Comparison of ENCODE assay signal across 27 cellular contexts in genomic region chr6:112321882-112322508, GRCh38. TPM values are rescaled to one million over a fixed set of nuclear protein-coding genes. Genes with fewer than 3 reads are reported as not detected.
DNase-seq lines count a peak whose midpoint lies in the region; ATAC-seq and TF ChIP-seq lines count a peak whose summit lies in the region.
"Had no signal": no experiment of that assay in that cellular context is flagged by ENCODE, and none has a peak within 500 bp of the region (broad histone marks: within the 10 kb centered on the region; RNA-seq: fewer than 3 reads in every experiment).

No MANE protein-coding gene starts in this region.

- no peak overlapping the region for H2AFZ ChIP-seq in SK-N-SH (ENCODE audit: low read depth)

- TF ChIP-seq RAD21 in SK-N-SH (IDR thresholded peaks at IDR 0.05; ENCODE audit: low read length), result no peak

- H3K9me3 Mint-ChIP-seq in chondrocyte (ENCODE audit: low read depth) (peaks cover 5% of the 10 kb centered on the region), progenitor cell of endocrine pancreas (ENCODE audit: low read depth) (no peaks in the 10 kb centered on the region)
- H3K9me3 Mint-ChIP-seq: stimulated activated memory B cell treated with anti-CD40 and anti-IgM and Interleukin-4, amounts not matched to agents 10 μg/mL and 1 μg/mL and 100 μg/mL, for 72 hours; T-helper 2 cell treated with Interferon-gamma antibody and Interleukin-4, amounts not matched to agents 5 μg/mL and 100 μg/mL, for 36 hours had no signal

- H3K27me3 Mint-ChIP-seq in chondrocyte (ENCODE audit: low read depth) (peaks cover 2% of the 10 kb centered on the region), progenitor cell of endocrine pancreas (peaks cover 10% of the 10 kb centered on the region)

- no peaks in the 10 kb centered on the region for H3K9me3 ChIP-seq in SK-N-SH
- H3K9me3 ChIP-seq: esophagus muscularis mucosa, right lobe of liver, suprapubic skin had no signal

- TF ChIP-seq CTCF in SK-N-SH (IDR thresholded peaks at IDR 0.05), result no peak
- no peak for TF ChIP-seq CTCF in chondrocyte (IDR thresholded peaks at IDR 0.05)
- TF ChIP-seq CTCF in progenitor cell of endocrine pancreas (IDR thresholded peaks at IDR 0.05; ENCODE audit: unreplicated experiment), result no peak

- no peaks in the 10 kb centered on the region for H3K36me3 Mint-ChIP-seq in chondrocyte (ENCODE audit: low read depth)
- no peaks in the 10 kb centered on the region for H3K36me3 Mint-ChIP-seq in progenitor cell of endocrine pancreas (ENCODE audit: insufficient read depth)
- H3K36me3 Mint-ChIP-seq: CD4-positive, CD25-positive, alpha-beta regulatory T cell; stimulated activated memory B cell treated with anti-CD40 and anti-IgM and Interleukin-4, amounts not matched to agents 10 μg/mL and 1 μg/mL and 100 μg/mL, for 72 hours had no signal

- TF ChIP-seq EP300 in SK-N-SH (IDR thresholded peaks at IDR 0.05; ENCODE audit: borderline replicate concordance in 1 of 2, low read depth in 1 of 2, low read length in 1 of 2), result no peak

- H3K9ac ChIP-seq in SK-N-SH, result no peak overlapping the region

- H3K4me1 Mint-ChIP-seq in chondrocyte (ENCODE audit: low read depth), result peaks cover 29% of the 10 kb centered on the region
- H3K4me1 Mint-ChIP-seq in progenitor cell of endocrine pancreas (ENCODE audit: low read depth), result no peaks in the 10 kb centered on the region
- H3K4me1 Mint-ChIP-seq: activated CD4-positive, alpha-beta T cell treated with anti-CD3 and anti-CD28 coated beads for 36 hours; CD4-positive, CD25-positive, alpha-beta regulatory T cell; stimulated activated memory B cell treated with anti-CD40 and anti-IgM and Interleukin-4, amounts not matched to agents 10 μg/mL and 1 μg/mL and 100 μg/mL, for 72 hours had no signal

- H3K4me2 ChIP-seq in SK-N-SH, result no peak overlapping the region

- CTCF ChIA-PET in SK-N-SH (lab: Yijun Ruan, JAX), result interaction anchor here (0.8 to 2.8 kb wide), 4 partner anchors 11 to 294 kb away, joined by 3 to 10 read pairs (median 6); no protein-coding TSS in a partner anchor

- H3K27ac Mint-ChIP-seq in chondrocyte (ENCODE audit: unreplicated experiment) (peak overlapping the region; percentile 38), progenitor cell of endocrine pancreas (no peak overlapping the region)
- H3K27ac Mint-ChIP-seq: activated CD4-positive, alpha-beta T cell treated with anti-CD3 and anti-CD28 coated beads for 36 hours; CD4-positive, CD25-positive, alpha-beta regulatory T cell; stimulated activated memory B cell treated with anti-CD40 and anti-IgM and Interleukin-4, amounts not matched to agents 10 μg/mL and 1 μg/mL and 100 μg/mL, for 72 hours; T-helper 2 cell treated with Interferon-gamma antibody and Interleukin-4, amounts not matched to agents 5 μg/mL and 100 μg/mL, for 36 hours had no signal

- no peaks in the 10 kb centered on the region for H3K36me3 ChIP-seq in SK-N-SH (replicated peaks in 1 of 2; ENCODE audit: control insufficient read depth in 1 of 2, insufficient read depth in 2 of 2, low read length in 1 of 2)
- H3K36me3 ChIP-seq: esophagus muscularis mucosa, right lobe of liver, suprapubic skin had no signal

- H3K27me3 ChIP-seq in SK-N-SH (ENCODE audit: insufficient read depth), result no peaks in the 10 kb centered on the region
- H3K27me3 ChIP-seq: esophagus muscularis mucosa, right lobe of liver, suprapubic skin had no signal

- H3K4me3 Mint-ChIP-seq in chondrocyte (ENCODE audit: unreplicated experiment), result no peak overlapping the region
- no peak overlapping the region for H3K4me3 Mint-ChIP-seq in progenitor cell of endocrine pancreas (ENCODE audit: low read depth)
- H3K4me3 Mint-ChIP-seq: activated CD4-positive, alpha-beta T cell treated with anti-CD3 and anti-CD28 coated beads for 36 hours; CD4-positive, CD25-positive, alpha-beta regulatory T cell; stimulated activated memory B cell treated with anti-CD40 and anti-IgM and Interleukin-4, amounts not matched to agents 10 μg/mL and 1 μg/mL and 100 μg/mL, for 72 hours; T-helper 2 cell treated with Interferon-gamma antibody and Interleukin-4, amounts not matched to agents 5 μg/mL and 100 μg/mL, for 36 hours had no signal

- H3F3A ChIP-seq in SK-N-SH (replicated peaks; ENCODE audit: insufficient read depth), result no peaks in the 10 kb centered on the region

- WGBS in SK-N-SH (ENCODE audit: low lambda C conversion rate), result 92% methylated on average over 7 of the region's 7 CpGs

- peaks cover 0 to 7% of the 10 kb centered on the region in 2 experiments; a peak in 1 of 4 replicates for H3K4me1 ChIP-seq in SK-N-SH (ENCODE audit: control insufficient read depth in 1 of 2, insufficient read depth in 2 of 2, low read depth in 1 of 2, low read length in 1 of 2)
- H3K4me1 ChIP-seq: right lobe of liver had no signal

- DNase-seq in SK-N-SH (no peak), chondrocyte (ENCODE audit: low spot score) (no peak), left kidney (ENCODE audit: low read depth, low spot score) (peak; percentile 41), NCI-H774 (lab: John Stamatoyannopoulos, UW) (no peak), RPMI8226 (no peak), progenitor cell of endocrine pancreas (ENCODE audit: low spot score, unreplicated experiment) (no peak)
- no peak for DNase-seq in activated CD4-positive, alpha-beta T cell treated with anti-CD3 and anti-CD28 coated beads, Interleukin-2, amount 50 U/mL, for 48 hours
- DNase-seq: activated CD4-positive, alpha-beta T cell treated with anti-CD3 and anti-CD28 coated beads for 36 hours; activated T-cell treated with anti-CD3 and anti-CD28 coated beads, Interleukin-2, amount 50 U/mL, for 48 hours; CD4-positive, CD25-positive, alpha-beta regulatory T cell; cortex of kidney; hypothalamus; left ventricle myocardium superior; NCI-H146; NCI-H2107; NCI-H446 treated with DMSO at 0.1 percent for 48 hours; right lobe of liver; stimulated activated CD4-positive, alpha-beta T cell treated with anti-CD3 and anti-CD28 coated beads, Interleukin-4, amount 100 ng/mL, for 4 hours had no signal

- no peaks in the 10 kb centered on the region for H3K9me2 ChIP-seq in SK-N-SH

- no peaks in the 10 kb centered on the region for H4K20me1 ChIP-seq in SK-N-SH (ENCODE audit: insufficient read depth)

- no peak overlapping the region for H3K27ac ChIP-seq in SK-N-SH (ENCODE audit: low read depth in 2 of 2, low read length in 1 of 2)
- H3K27ac ChIP-seq: 22Rv1, right lobe of liver, suprapubic skin had no signal

- H3K79me2 ChIP-seq in SK-N-SH (ENCODE audit: insufficient read depth), result no peaks in the 10 kb centered on the region

- POLR2A ChIA-PET in SK-N-SH (lab: Yijun Ruan, JAX), result no interaction called here

- no peak overlapping the region for H3K4me3 ChIP-seq in SK-N-SH (ENCODE audit: low read depth in 2 of 2, low read length in 1 of 2)
- H3K4me3 ChIP-seq: esophagus muscularis mucosa, right lobe of liver, suprapubic skin had no signal

- ATAC-seq in SK-N-SH treated with all-trans-retinoic acid at 6 μM for 48 hours, result peak; percentile 41; the same call in 2 of the 3 replicates
- ATAC-seq: activated CD4-positive, alpha-beta T cell treated with anti-CD3 and anti-CD28 coated beads for 36 hours; left ventricle myocardium superior; right lobe of liver had no signal

TF ChIP-seq in SK-N-SH treated with all-trans-retinoic acid at 6 μM for 48 hours, 23 proteins besides CTCF, POLR2A, EP300 and RAD21 (continues in another document):
- no peak for TF ChIP-seq ZFP30 (CRISPR knock-in tag; IDR thresholded peaks at IDR 0.05)
- no peak for TF ChIP-seq ISL1 (CRISPR knock-in tag; IDR thresholded peaks at IDR 0.05)
- no peak for TF ChIP-seq BACH2 (CRISPR knock-in tag; IDR thresholded peaks at IDR 0.05; ENCODE audit: borderline replicate concordance)
- TF ChIP-seq TOX (CRISPR knock-in tag; IDR thresholded peaks at IDR 0.05; ENCODE audit: borderline replicate concordance), result no peak
- TF ChIP-seq ESRRG (CRISPR knock-in tag; IDR thresholded peaks at IDR 0.05), result no peak
- TF ChIP-seq CSDC2 (CRISPR knock-in tag; IDR thresholded peaks at IDR 0.05), result no peak
- no peak for TF ChIP-seq ZNF8 (CRISPR knock-in tag; IDR thresholded peaks at IDR 0.05)
- no peak for TF ChIP-seq ZNF565 (CRISPR knock-in tag; conservative IDR thresholded peaks at IDR 0.05; ENCODE audit: low read depth)

TF ChIP-seq in SK-N-SH, 30 proteins besides CTCF, POLR2A, EP300 and RAD21 (continues in another document):
- TF ChIP-seq REST (IDR thresholded peaks at IDR 0.05; ENCODE audit: low read depth, low read length) (no peak), FOXM1 (IDR thresholded peaks at IDR 0.05; ENCODE audit: low read depth) (no peak), NFIC (IDR thresholded peaks at IDR 0.05; ENCODE audit: borderline replicate concordance) (no peak)

RNA-seq across cellular contexts. Expression of gene RFPL4B, which starts 25.1 kb away (rescaled TPM):
- 0.05 TPM in 1 of 2 replicates, not detected in the other for polyA plus RNA-seq in SK-N-SH (2012; rRNA removed)
- 0.01 and 0.03 TPM in 2 replicates for polyA plus RNA-seq in SK-N-SH (2012; cell fraction: cytosol; rRNA removed)
- polyA plus RNA-seq in SK-N-SH (2012; cell fraction: nucleus; rRNA removed), result 0.02 TPM in 1 of 2 replicates, not detected in the other
- total RNA-seq in chondrocyte, result not detected in 3 replicates
- total RNA-seq in progenitor cell of endocrine pancreas, result not detected in 2 replicates
- total RNA-seq: activated CD4-positive, alpha-beta T cell treated with anti-CD3 and anti-CD28 coated beads for 36 hours; activated CD8-positive, alpha-beta memory T cell treated with anti-CD3 and anti-CD28 coated beads for 36 hours; CD4-positive, CD25-positive, alpha-beta regulatory T cell; esophagus muscularis mucosa; left ventricle myocardium superior; right lobe of liver; suprapubic skin; ureter had no signal
- polyA plus RNA-seq: adipose tissue; CD4-positive, CD25-positive, alpha-beta regulatory T cell had no signal
